Comparison of ENCODE assay signal across 8 cellular contexts in the genomic region with DNA sequence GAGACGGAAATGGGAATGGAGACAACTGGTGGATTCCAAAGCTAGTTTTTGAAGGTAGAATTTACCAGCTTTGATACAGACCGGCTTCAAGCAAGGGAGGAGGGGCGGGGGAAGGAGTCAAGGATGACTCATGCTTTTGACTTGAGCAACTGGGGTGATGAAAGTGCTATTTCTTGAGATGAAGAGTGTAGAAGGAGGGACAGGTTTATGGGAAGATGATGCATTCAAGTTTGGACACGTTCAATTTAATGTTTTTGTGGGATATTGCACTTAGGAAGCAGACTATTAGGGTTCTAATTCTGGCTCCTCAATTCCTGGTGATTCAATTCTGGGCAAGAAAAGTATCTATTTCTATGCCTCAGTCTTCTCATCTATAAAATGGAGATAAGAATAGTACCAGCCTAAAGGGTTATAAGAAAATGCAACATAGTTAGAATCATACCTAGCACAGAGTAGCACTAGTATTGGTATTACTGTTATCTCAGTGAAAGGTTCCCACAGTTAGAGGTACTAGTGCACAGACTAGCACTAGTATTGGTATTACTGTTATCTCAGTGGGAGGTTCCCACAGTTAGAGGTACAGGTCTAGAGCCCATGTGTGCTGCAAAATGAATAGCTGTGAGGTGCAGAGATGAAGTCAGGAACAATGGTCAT. TPM values are rescaled to one million over a fixed set of nuclear protein-coding genes. Genes with fewer than 3 reads are reported as not detected.
DNase-seq lines count a peak whose midpoint lies in the region; ATAC-seq lines count a peak whose summit lies in the region.

No MANE protein-coding gene starts in this region.

- H3K9me3 ChIP-seq in right cardiac atrium (ENCODE audit: control insufficient read depth, low read length) = no peaks in the 10 kb centered on the region

- H3K27me3 ChIP-seq in right cardiac atrium (ENCODE audit: control insufficient read depth, insufficient read depth) = no peaks in the 10 kb centered on the region

- no peaks in the 10 kb centered on the region for H3K36me3 Mint-ChIP-seq in activated T-cell treated with anti-CD3 and anti-CD28 coated beads, Interleukin-2, amount 50 U/mL, for 4 hours (ENCODE audit: insufficient read depth)

- ATAC-seq in GM21825 (IDR thresholded peaks at IDR 0.05; ENCODE audit: unreplicated experiment) (peak; percentile 73), right cardiac atrium (peak; percentile 60 to 62)
- peak; percentile 80 to 88 for ATAC-seq in activated T-cell treated with anti-CD3 and anti-CD28 coated beads, Interleukin-2, amount 50 U/mL, for 4 hours

- no peak overlapping the region for H3K4me3 ChIP-seq in right cardiac atrium (ENCODE audit: low read length)

- intact Hi-C loops in right cardiac atrium (cut with DNase I) = no loop called here

- no peaks in the 10 kb centered on the region for H3K9me3 Mint-ChIP-seq in activated T-cell treated with anti-CD3 and anti-CD28 coated beads, Interleukin-2, amount 50 U/mL, for 4 hours

- H3K27me3 Mint-ChIP-seq in activated T-cell treated with anti-CD3 and anti-CD28 coated beads, Interleukin-2, amount 50 U/mL, for 4 hours (ENCODE audit: low read depth) = peaks cover 17% of the 10 kb centered on the region

- DNase-seq in GM03348 (ENCODE audit: low spot score) = peak; percentile 87
- DNase-seq in KBM-7 = peak; percentile 20
- peak; percentile 48 for DNase-seq in activated T-cell treated with anti-CD3 and anti-CD28 coated beads, Interleukin-2, amount 50 U/mL, for 4 hours
- DNase-seq in right cardiac atrium = peak in 1 of 3 donors; percentile 56
- DNase-seq in stimulated activated CD4-positive, alpha-beta T cell treated with anti-CD3 and anti-CD28 coated beads, TNF-alpha, amount 100 ng/mL, for 24 hours (ENCODE audit: low read depth in 3 of 3) = peak; percentile 31 to 66 (median 47)
- no peak for DNase-seq in cortex of kidney (lab: John Stamatoyannopoulos, UW)
- DNase-seq in pons (ENCODE audit: low spot score) = no peak

- in situ Hi-C loops in KBM-7 (cut with MboI; ENCODE audit: low pct_unique_long_range_greater_than_20kb, low sequenced_read_pairs) = no loop called here

- peaks cover 5% of the 10 kb centered on the region for H3K4me1 ChIP-seq in right cardiac atrium (ENCODE audit: control insufficient read depth, insufficient read depth, low read length)

- peak overlapping the region; percentile 34 for H3K4me3 Mint-ChIP-seq in activated T-cell treated with anti-CD3 and anti-CD28 coated beads, Interleukin-2, amount 50 U/mL, for 4 hours

- 37% methylated on average over 4 of the region's 4 CpGs for WGBS in right cardiac atrium

- H3K4me1 Mint-ChIP-seq in activated T-cell treated with anti-CD3 and anti-CD28 coated beads, Interleukin-2, amount 50 U/mL, for 4 hours (ENCODE audit: low read depth) = peaks cover 28% of the 10 kb centered on the region

- H3K27ac ChIP-seq in right cardiac atrium (ENCODE audit: low read length) = no peak overlapping the region

RNA-seq across cellular contexts. Expression of a gene that starts 4.6 kb away (rescaled TPM):
- 1 to 10 TPM; 3.7 to 5.0 (median 3.8) TPM for total RNA-seq in activated T-cell treated with anti-CD3 and anti-CD28 coated beads, Interleukin-2, amount 50 U/mL, for 4 hours
- 1 to 10 TPM in 1 of 4 donors, under 1 TPM in 3; 0.23 to 1.0 (median 0.49) TPM for total RNA-seq in right cardiac atrium
- polyA plus RNA-seq in right cardiac atrium = 0.16 TPM

Comparison
In these comparisons a context has a peak if more than half of its experiments do, and no peak if none do; other contexts are left out.
1. DNase-seq: peak in GM03348 (single experiment), KBM-7 (single experiment), activated T-cell treated with anti-CD3 and anti-CD28 coated beads, Interleukin-2, amount 50 U/mL, for 4 hours (single experiment) and stimulated activated CD4-positive, alpha-beta T cell treated with anti-CD3 and anti-CD28 coated beads, TNF-alpha, amount 100 ng/mL, for 24 hours (3 of 3); none in cortex of kidney (single experiment) and pons (single experiment).
2. Peak in every context shown above with its lines, with median percentiles within 50 percentile points of each other: ATAC-seq.